9 cellular contexts compared by ENCODE assay signal in genomic region chrX:49071877-49072711, GRCh38. TPM values are rescaled to one million over a fixed set of nuclear protein-coding genes. Genes with fewer than 3 reads are reported as not detected.
DNase-seq lines count a peak whose midpoint lies in the region; ATAC-seq and TF ChIP-seq lines count a peak whose summit lies in the region.
"Had no signal": no experiment of that assay in that cellular context is flagged by ENCODE, and none has a peak within 500 bp of the region (broad histone marks: within the 10 kb centered on the region; RNA-seq: fewer than 3 reads in every experiment).

No MANE protein-coding gene starts in this region.

- TF ChIP-seq CTCF in RWPE1 (conservative IDR thresholded peaks at IDR 0.05; ENCODE audit: low read depth) (no peak), natural killer cell (IDR thresholded peaks at IDR 0.05) (no peak)

- H3K4me3 ChIP-seq in ACC112 (ENCODE audit: low read depth, low read length): peak overlapping the region; percentile 90

- peaks cover 4% of the 10 kb centered on the region for H3K4me1 ChIP-seq in ACC112 (ENCODE audit: control insufficient read depth, insufficient read depth, low read length, unreplicated experiment)

- intact Hi-C loops in natural killer cell (cut with micrococcal nuclease): no loop called here

- peak overlapping the region in 1 of 2 donors; percentile 93 for H3K27ac Mint-ChIP-seq in natural killer cell

- H3K9me3 Mint-ChIP-seq in natural killer cell: no peaks in the 10 kb centered on the region

- H3K36me3 ChIP-seq in ACC112 (ENCODE audit: insufficient read depth, low read length): no peaks in the 10 kb centered on the region

- no peak overlapping the region for H2AFZ ChIP-seq in ACC112 (ENCODE audit: low read length, unreplicated experiment)

- CTCF ChIA-PET in RWPE1 (lab: Yijun Ruan, JAX): no interaction called here

- DNase-seq in RWPE1 (ENCODE audit: low spot score) (no peak), fibroblast of gingiva (ENCODE audit: low read depth) (peak; percentile 77), natural killer cell (no peak), NOMO-1 (lab: John Stamatoyannopoulos, UW; ENCODE audit: unreplicated experiment in 2 of 2) (no peak)
- DNase-seq in activated CD4-positive, CD25-positive, alpha-beta regulatory T cell treated with anti-CD3 and anti-CD28 coated beads, Interleukin-2, amount 50 U/mL, for 72 hours: no peak

- no peaks in the 10 kb centered on the region for H3K27me3 Mint-ChIP-seq in natural killer cell (ENCODE audit: low read depth in 2 of 2)

- H3K4me3 Mint-ChIP-seq in natural killer cell: peak overlapping the region; percentile 25

- peaks cover 11 to 13% of the 10 kb centered on the region in 2 donors for H3K4me1 Mint-ChIP-seq in natural killer cell

- no peaks in the 10 kb centered on the region for H3K27me3 ChIP-seq in ACC112 (ENCODE audit: insufficient read depth, low read length)

- no peaks in the 10 kb centered on the region for H3K36me3 Mint-ChIP-seq in natural killer cell

- H3K27ac ChIP-seq in ACC112 (ENCODE audit: low read depth, low read length) (no peak overlapping the region), RWPE1 (peak overlapping the region; percentile 71)

- POLR2A ChIA-PET in RWPE1 (lab: Yijun Ruan, JAX; ENCODE audit: low non-redundant PET): no interaction called here

- peaks cover 6% of the 10 kb centered on the region for H3K79me2 ChIP-seq in ACC112 (ENCODE audit: control insufficient read depth, insufficient read depth, low read length, unreplicated experiment)

- ATAC-seq in natural killer cell: no peak
- ATAC-seq in GM19452 (IDR thresholded peaks at IDR 0.05; ENCODE audit: unreplicated experiment): no peak
- no peak for ATAC-seq in GM18502 (IDR thresholded peaks at IDR 0.05; ENCODE audit: poor library complexity, unreplicated experiment)
- ATAC-seq: Panc1 had no signal

RNA-seq across cellular contexts. Expression of gene PRAF2, which starts 1.7 kb away (rescaled TPM):
- total RNA-seq in natural killer cell: 10 to 100 TPM; 18.1 to 24.8 (median 19.9) TPM

RNA-seq across cellular contexts. Expression of gene WDR45, which starts 7.6 kb away (rescaled TPM):
- total RNA-seq in natural killer cell: 100 to 1,000 TPM; 116 to 142 (median 134) TPM

RNA-seq across cellular contexts. Expression of gene CCDC120, which starts 13.3 kb away (rescaled TPM):
- total RNA-seq in natural killer cell: 10 to 100 TPM; 12.5 to 14.2 (median 13.0) TPM

RNA-seq across cellular contexts. Expression of gene TFE3, which starts 28.9 kb away (rescaled TPM):
- 10 to 100 TPM; 43.8 to 57.5 (median 43.9) TPM for total RNA-seq in natural killer cell

RNA-seq across cellular contexts. Expression of gene GPKOW, which starts 51.4 kb away (rescaled TPM):
- total RNA-seq in natural killer cell: 10 to 100 TPM; 22.4 to 26.0 (median 25.3) TPM
